Comparison of ENCODE assay signal across 8 cellular contexts in genomic region chr22:19523240-19524169, GRCh38. TPM values are rescaled to one million over a fixed set of nuclear protein-coding genes. Genes with fewer than 3 reads are reported as not detected.
A peak's percentile ranks its signal among the peaks of the same experiment; 100 is the strongest.
DNase-seq lines count a peak whose midpoint lies in the region; ATAC-seq and TF ChIP-seq lines count a peak whose summit lies in the region.

No MANE protein-coding gene starts in this region.

- H3K27ac ChIP-seq in cardiac muscle cell = no peak overlapping the region

- peaks cover 46% of the 10 kb centered on the region for H3K27me3 ChIP-seq in cardiac muscle cell

- ATAC-seq in HG02642 (IDR thresholded peaks at IDR 0.05; ENCODE audit: poor library complexity, unreplicated experiment) (no peak), HG03095 (IDR thresholded peaks at IDR 0.05; ENCODE audit: unreplicated experiment) (no peak)

- peaks cover 11% of the 10 kb centered on the region for H3K4me1 ChIP-seq in cardiac muscle cell (ENCODE audit: low read depth)

- no peaks in the 10 kb centered on the region for H3K36me3 ChIP-seq in cardiac muscle cell

- H3K9me3 ChIP-seq in cardiac muscle cell (ENCODE audit: low read depth) = no peaks in the 10 kb centered on the region

- H3K4me3 ChIP-seq in cardiac muscle cell = peak overlapping the region; percentile 24
- peak overlapping the region; percentile 31 for H3K4me3 ChIP-seq in retinal pigment epithelial cell (ENCODE audit: low read length)

- DNase-seq in NOMO-1 (lab: John Stamatoyannopoulos, UW; ENCODE audit: unreplicated experiment in 2 of 2) = peak; percentile 25 to 46
- DNase-seq in NOMO-1 treated with dmso at 0.1 percent for 144 hours (lab: John Stamatoyannopoulos, UW; ENCODE audit: unreplicated experiment) = no peak
- peak; percentile 66 for DNase-seq in activated CD8-positive, alpha-beta memory T cell treated with anti-CD3 and anti-CD28 coated beads, Interleukin-2, amount 50 U/mL, for 48 hours
- peak; percentile 52 for DNase-seq in cardiac muscle cell (ENCODE audit: low read depth in 1 of 2, low spot score in 1 of 2)
- no peak for DNase-seq in retinal pigment epithelial cell (ENCODE audit: low read depth)
- DNase-seq in NCI-H146 treated with DMSO at 0.1 percent for 48 hours (lab: John Stamatoyannopoulos, UW; ENCODE audit: unreplicated experiment) = no peak

- TF ChIP-seq CTCF in cardiac muscle cell (IDR thresholded peaks at IDR 0.05; ENCODE audit: low read depth, low read length) (no peak), retinal pigment epithelial cell (conservative IDR thresholded peaks at IDR 0.05; ENCODE audit: low read depth, low read length) (no peak)

RNA-seq across cellular contexts. Expression of gene CLDN5, which starts 0.7 kb away (rescaled TPM):
- total RNA-seq in cardiac muscle cell = 0.74 and 1.0 TPM in 2 replicates
- 0.13 and 0.50 TPM in 2 replicates for polyA plus RNA-seq in cardiac muscle cell

RNA-seq across cellular contexts. Expression of gene CDC45, which starts 43.8 kb away (rescaled TPM):
- 7.6 and 9.1 TPM in 2 replicates for total RNA-seq in cardiac muscle cell
- polyA plus RNA-seq in cardiac muscle cell = 11.2 and 15.5 TPM in 2 replicates

RNA-seq across cellular contexts. Expression of gene UFD1, which starts 44.5 kb away (rescaled TPM):
- total RNA-seq in cardiac muscle cell = 23.4 and 34.2 TPM in 2 replicates
- polyA plus RNA-seq in cardiac muscle cell = 36.9 and 77.3 TPM in 2 replicates

Comparison
In these comparisons a context has a peak if more than half of its experiments do, and no peak if none do; other contexts are left out.
1. DNase-seq: peak in NOMO-1 (2 of 2), activated CD8-positive, alpha-beta memory T cell treated with anti-CD3 and anti-CD28 coated beads, Interleukin-2, amount 50 U/mL, for 48 hours (single experiment) and cardiac muscle cell (2 of 2); none in NOMO-1 treated with dmso at 0.1 percent for 144 hours (single experiment), retinal pigment epithelial cell (single experiment) and NCI-H146 treated with DMSO at 0.1 percent for 48 hours (single experiment).